Comparison of ENCODE assay signal across 8 cellular contexts in the genomic region with DNA sequence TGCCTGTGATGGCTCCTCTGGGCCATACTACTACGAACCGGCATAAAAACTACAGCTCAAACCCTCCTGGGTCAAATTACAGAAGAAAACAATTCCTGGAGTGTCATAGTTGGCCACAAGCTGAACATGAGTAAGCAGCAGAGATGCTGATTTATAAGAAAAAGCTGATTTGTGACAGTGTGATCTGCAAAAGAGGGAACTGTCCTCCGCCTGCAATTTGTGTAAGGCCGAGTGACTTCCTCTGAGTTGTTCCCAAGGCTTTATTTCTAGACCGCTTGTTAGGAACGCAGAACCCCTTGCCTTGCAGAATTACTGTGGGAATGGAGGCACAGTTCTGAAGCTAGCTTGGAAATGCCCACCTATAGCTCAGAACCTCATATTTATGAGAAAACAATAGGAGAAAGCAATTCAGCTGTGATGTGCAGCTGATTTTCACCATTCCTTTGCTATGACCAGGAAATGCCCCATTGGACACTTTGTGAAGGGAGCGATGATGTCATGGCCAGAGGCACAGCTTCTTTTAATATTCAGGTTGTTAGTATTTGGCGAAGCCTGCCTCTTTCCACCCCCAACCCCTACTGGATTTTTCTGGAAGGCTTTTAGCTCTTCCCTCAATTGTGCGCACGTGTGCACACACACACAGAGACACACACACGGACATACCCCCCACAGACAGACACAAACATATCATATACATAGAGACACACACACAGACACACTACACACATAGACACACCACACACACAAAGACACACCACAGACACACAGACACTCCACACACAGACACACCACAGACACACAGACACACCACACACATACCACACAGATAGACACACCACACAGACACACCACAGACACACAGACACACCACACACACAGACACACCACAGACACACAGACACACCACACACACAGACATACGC. TPM values are rescaled to one million over a fixed set of nuclear protein-coding genes. Genes with fewer than 3 reads are reported as not detected.
DNase-seq lines count a peak whose midpoint lies in the region; ATAC-seq and TF ChIP-seq lines count a peak whose summit lies in the region.

No MANE protein-coding gene starts in this region.

- H3K27me3 Mint-ChIP-seq in stimulated activated memory B cell treated with anti-CD40 and anti-IgM and Interleukin-4, amounts not matched to agents 10 μg/mL and 1 μg/mL and 100 μg/mL, for 72 hours: no peaks in the 10 kb centered on the region

- 68 to 76% methylated on average over 5 to 11 of the region's 12 CpGs for WGBS in gastroesophageal sphincter (ENCODE audit: low coverage in 1 of 2), 2 donors

- H3K27ac Mint-ChIP-seq in stimulated activated memory B cell treated with anti-CD40 and anti-IgM and Interleukin-4, amounts not matched to agents 10 μg/mL and 1 μg/mL and 100 μg/mL, for 72 hours: peak overlapping the region; percentile 100

- H3K4me1 ChIP-seq in gastroesophageal sphincter: peaks cover 0 to 26% (median 9%) of the 10 kb centered on the region in 3 donors

- H3K36me3 ChIP-seq in gastroesophageal sphincter: no peaks in the 10 kb centered on the region

- no peaks in the 10 kb centered on the region for H3K9me3 Mint-ChIP-seq in stimulated activated memory B cell treated with anti-CD40 and anti-IgM and Interleukin-4, amounts not matched to agents 10 μg/mL and 1 μg/mL and 100 μg/mL, for 72 hours

- peak; percentile 34 for ATAC-seq in gastroesophageal sphincter
- no peak for ATAC-seq in stimulated activated memory B cell treated with anti-CD40 and anti-IgM and Interleukin-4, amounts not matched to agents 10 μg/mL and 1 μg/mL and 100 μg/mL, for 72 hours
- no peak for ATAC-seq in HG03469 (IDR thresholded peaks at IDR 0.05; ENCODE audit: unreplicated experiment)

- peak overlapping the region; percentile 81 for H3K4me3 Mint-ChIP-seq in stimulated activated memory B cell treated with anti-CD40 and anti-IgM and Interleukin-4, amounts not matched to agents 10 μg/mL and 1 μg/mL and 100 μg/mL, for 72 hours

- no peak for TF ChIP-seq CTCF in gastroesophageal sphincter (IDR thresholded peaks at IDR 0.05)

- peak overlapping the region in 2 of 4 donors; percentile 53 to 65 for H3K27ac ChIP-seq in gastroesophageal sphincter

- H3K9me3 ChIP-seq in gastroesophageal sphincter: no peaks in the 10 kb centered on the region

- no peaks in the 10 kb centered on the region for H3K27me3 ChIP-seq in gastroesophageal sphincter

- peaks cover 96% of the 10 kb centered on the region for H3K4me1 Mint-ChIP-seq in stimulated activated memory B cell treated with anti-CD40 and anti-IgM and Interleukin-4, amounts not matched to agents 10 μg/mL and 1 μg/mL and 100 μg/mL, for 72 hours

- no peak overlapping the region for H3K4me3 ChIP-seq in gastroesophageal sphincter

- DNase-seq in SKM-1 treated with dmso at 0.1 percent for 144 hours (lab: John Stamatoyannopoulos, UW; ENCODE audit: unreplicated experiment): peak; percentile 62
- no peak for DNase-seq in SKM-1 (lab: John Stamatoyannopoulos, UW; ENCODE audit: unreplicated experiment)
- peak; percentile 62 for DNase-seq in T1000 (lab: John Stamatoyannopoulos, UW)
- DNase-seq in HUDEP-2 (lab: John Stamatoyannopoulos, UW; ENCODE audit: unreplicated experiment in 76 of 76): no peak
- no peak for DNase-seq in foreskin melanocyte

- no peak for TF ChIP-seq EP300 in gastroesophageal sphincter (IDR thresholded peaks at IDR 0.05)

- H3K36me3 Mint-ChIP-seq in stimulated activated memory B cell treated with anti-CD40 and anti-IgM and Interleukin-4, amounts not matched to agents 10 μg/mL and 1 μg/mL and 100 μg/mL, for 72 hours: peaks cover 5% of the 10 kb centered on the region

- no peak for TF ChIP-seq POLR2A in gastroesophageal sphincter (IDR thresholded peaks at IDR 0.05)

RNA-seq across cellular contexts. Expression of gene IER5, which starts 47.6 kb away (rescaled TPM):
- 10 to 100 TPM; 10.7 to 16.7 (median 14.9) TPM for total RNA-seq in gastroesophageal sphincter

Comparison
In these comparisons a context has a peak if more than half of its experiments do, and no peak if none do; other contexts are left out.
1. DNase-seq: peak in SKM-1 treated with dmso at 0.1 percent for 144 hours (single experiment) and T1000 (single experiment); none in SKM-1 (single experiment), HUDEP-2 (0 of 76) and foreskin melanocyte (single experiment).